Comparison of ENCODE assay signal across 12 cellular contexts in genomic region chr9:70563010-70563409, GRCh38.
DNase-seq lines count a peak whose midpoint lies in the region; ATAC-seq and TF ChIP-seq lines count a peak whose summit lies in the region.
"Had no signal": no experiment of that assay in that cellular context is flagged by ENCODE, and none has a peak within 500 bp of the region (broad histone marks: within the 10 kb centered on the region; RNA-seq: fewer than 3 reads in every experiment).

No MANE protein-coding gene starts in this region.

- 97% methylated on average over 2 of the region's 4 CpGs for WGBS in mesenchymal stem cell

- H2BK12ac ChIP-seq in mesenchymal stem cell (ENCODE audit: low read length in 2 of 2) = peak overlapping the region; percentile 80 to 96

- peaks cover 3% of the 10 kb centered on the region for H3K4me1 Mint-ChIP-seq in endothelial cell (ENCODE audit: unreplicated experiment)

- H2AFZ ChIP-seq in mesenchymal stem cell (ENCODE audit: low read depth, low read length) = no peak overlapping the region

- H3K36me3 Mint-ChIP-seq in endothelial cell (ENCODE audit: low read depth, unreplicated experiment) = no peaks in the 10 kb centered on the region

- H3K36me3 ChIP-seq in right atrium auricular region = no peaks in the 10 kb centered on the region
- H3K36me3 ChIP-seq in adipocyte (ENCODE audit: control insufficient read depth, insufficient read depth, low read length, severe bottlenecking) = no peaks in the 10 kb centered on the region
- no peaks in the 10 kb centered on the region for H3K36me3 ChIP-seq in mesenchymal stem cell (ENCODE audit: control insufficient read depth in 1 of 2, insufficient read depth in 2 of 2, low read depth in 1 of 2, low read length in 2 of 2)
- no peaks in the 10 kb centered on the region for H3K36me3 ChIP-seq in vagina
- H3K36me3 ChIP-seq: BE2C had no signal

- H2BK5ac ChIP-seq in mesenchymal stem cell (ENCODE audit: low read depth, low read length, poor library complexity, severe bottlenecking) = no peak overlapping the region

- no peak overlapping the region for H3K4me2 ChIP-seq in mesenchymal stem cell (ENCODE audit: low read length, poor library complexity, severe bottlenecking)

- H2BK120ac ChIP-seq in mesenchymal stem cell (ENCODE audit: low read depth, low read length) = peak overlapping the region; percentile 80

- no peak overlapping the region for H3K23ac ChIP-seq in mesenchymal stem cell (ENCODE audit: low read length in 2 of 2)

- H3K9ac ChIP-seq in adipocyte (ENCODE audit: low read length) = peak overlapping the region; percentile 58
- peak overlapping the region; percentile 76 for H3K9ac ChIP-seq in mesenchymal stem cell (ENCODE audit: low read length)

- H3K4me3 Mint-ChIP-seq in endothelial cell (ENCODE audit: unreplicated experiment) = no peak overlapping the region

- no peak for TF ChIP-seq CTCF in right atrium auricular region (IDR thresholded peaks at IDR 0.05)
- no peak for TF ChIP-seq CTCF in vagina (IDR thresholded peaks at IDR 0.05)
- no peak for TF ChIP-seq CTCF in endothelial cell (IDR thresholded peaks at IDR 0.05; ENCODE audit: unreplicated experiment)

- no peak overlapping the region for H3K14ac ChIP-seq in mesenchymal stem cell (ENCODE audit: low read length in 2 of 2)

- intact Hi-C loops in Right ventricle myocardium inferior (cut with DNase I) (loop anchor here (10.0 kb wide), 1 partner anchor 52 kb away; no protein-coding TSS in a partner anchor), vagina (cut with DNase I) (no loop called here)

- peaks cover 0 to 6% of the 10 kb centered on the region in 2 donors for H3K4me1 ChIP-seq in right atrium auricular region
- H3K4me1 ChIP-seq in adipocyte (ENCODE audit: control insufficient read depth, insufficient read depth, low read length) = peaks cover 36% of the 10 kb centered on the region
- H3K4me1 ChIP-seq in mesenchymal stem cell (ENCODE audit: control insufficient read depth, insufficient read depth, low read depth, low read length) = no peaks in the 10 kb centered on the region
- peaks cover 24% of the 10 kb centered on the region for H3K4me1 ChIP-seq in vagina

- peak overlapping the region; percentile 64 to 80 for H3K4ac ChIP-seq in mesenchymal stem cell (ENCODE audit: low read depth in 1 of 2, low read length in 2 of 2)

- H3K27me3 ChIP-seq in right atrium auricular region = no peaks in the 10 kb centered on the region
- H3K27me3 ChIP-seq in adipocyte (replicated peaks; ENCODE audit: control insufficient read depth, insufficient read depth, low read length) = no peaks in the 10 kb centered on the region
- H3K27me3 ChIP-seq in mesenchymal stem cell (ENCODE audit: control insufficient read depth in 1 of 2, insufficient read depth in 1 of 2, low read length in 2 of 2) = peaks cover 0 to 5% of the 10 kb centered on the region in 2 experiments
- no peaks in the 10 kb centered on the region for H3K27me3 ChIP-seq in vagina
- H3K27me3 ChIP-seq: BE2C had no signal

- H3K27ac ChIP-seq in right atrium auricular region (peak overlapping the region; percentile 17 to 31), mesenchymal stem cell (ENCODE audit: low read length, poor library complexity, severe bottlenecking) (no peak overlapping the region), vagina (peak overlapping the region; percentile 66)

- no peak overlapping the region for H3K27ac Mint-ChIP-seq in endothelial cell (ENCODE audit: unreplicated experiment)

- ATAC-seq in Right ventricle myocardium inferior (no peak), HG03097 (IDR thresholded peaks at IDR 0.05; ENCODE audit: low FRiP score, unreplicated experiment) (no peak)

- H4K8ac ChIP-seq in mesenchymal stem cell (ENCODE audit: low read length) = peak overlapping the region; percentile 59

- no peak overlapping the region for H2BK15ac ChIP-seq in mesenchymal stem cell (ENCODE audit: low read depth, poor library complexity, severe bottlenecking)

- H3K4me3 ChIP-seq in right atrium auricular region (no peak overlapping the region), adipocyte (ENCODE audit: low read length) (peak overlapping the region; percentile 54), mesenchymal stem cell (ENCODE audit: insufficient read depth in 1 of 2, low read depth in 1 of 2, low read length in 2 of 2) (peak overlapping the region in 1 of 2 experiments; percentile 37), vagina (no peak overlapping the region)

- peak overlapping the region; percentile 80 to 94 for H3K18ac ChIP-seq in mesenchymal stem cell (ENCODE audit: low read depth in 1 of 2, low read length in 2 of 2)

- DNase-seq in right atrium auricular region (ENCODE audit: low spot score) = no peak
- no peak for DNase-seq in Right ventricle myocardium inferior (ENCODE audit: missing footprints)
- no peak for DNase-seq in adipocyte (ENCODE audit: low read depth)
- no peak for DNase-seq in mesenchymal stem cell
- DNase-seq in vagina (ENCODE audit: extremely low spot score in 2 of 2) = peak in 1 of 2 donors; percentile 78
- no peak for DNase-seq in endothelial cell (ENCODE audit: low spot score)
- DNase-seq in AML-193 (lab: John Stamatoyannopoulos, UW) = no peak
- DNase-seq: amygdala, BE2C, H7, NCI-H446 treated with DMSO at 0.1 percent for 48 hours had no signal

- H4K91ac ChIP-seq in mesenchymal stem cell (ENCODE audit: low read length) = peak overlapping the region; percentile 52

- H3K9me3 ChIP-seq in right atrium auricular region (no peaks in the 10 kb centered on the region), adipocyte (ENCODE audit: control insufficient read depth, low read length) (no peaks in the 10 kb centered on the region), mesenchymal stem cell (ENCODE audit: control insufficient read depth, low read length) (no peaks in the 10 kb centered on the region), vagina (no peaks in the 10 kb centered on the region)
- H3K9me3 ChIP-seq: BE2C had no signal

- no peak overlapping the region for H2AK5ac ChIP-seq in mesenchymal stem cell (ENCODE audit: low read length, severe bottlenecking)

- no peaks in the 10 kb centered on the region for H3K79me1 ChIP-seq in mesenchymal stem cell (replicated peaks; ENCODE audit: low read length, poor library complexity, severe bottlenecking)

- peaks cover 2% of the 10 kb centered on the region for H3K27me3 Mint-ChIP-seq in endothelial cell (ENCODE audit: unreplicated experiment)

- no peak for TF ChIP-seq POLR2A in vagina (IDR thresholded peaks at IDR 0.05)

- H3K9me3 Mint-ChIP-seq in endothelial cell (ENCODE audit: unreplicated experiment) = no peaks in the 10 kb centered on the region
